ENCODE assay signal across 20 cellular contexts in genomic region chr2:23670245-23670592, GRCh38.
DNase-seq lines count a peak whose midpoint lies in the region; ATAC-seq lines count a peak whose summit lies in the region.
"Had no signal": no experiment of that assay in that cellular context is flagged by ENCODE, and none has a peak within 500 bp of the region (broad histone marks: within the 10 kb centered on the region; RNA-seq: fewer than 3 reads in every experiment).

No MANE protein-coding gene starts in this region.

- ATAC-seq in Right ventricle myocardium inferior (no peak), left ventricle myocardium superior (no peak), HG03354 (IDR thresholded peaks at IDR 0.05; ENCODE audit: poor library complexity, severe bottlenecking, unreplicated experiment) (no peak)
- ATAC-seq: Panc1; stimulated activated naive CD8-positive, alpha-beta T cell treated with anti-CD3 and anti-CD28 coated beads, Interleukin-15, Interleukin-2, amounts not matched to agents 100 U/mL and 50 U/mL, for 24 hours had no signal

- DNase-seq in Right ventricle myocardium inferior (ENCODE audit: missing footprints) (peak; percentile 68), left ventricle myocardium superior (no peak), DMS 273 treated with DMSO at 0.1 percent for 48 hours (lab: John Stamatoyannopoulos, UW) (no peak), posterior cingulate gyrus (no peak)
- DNase-seq in CD4-positive, alpha-beta memory T cell, result no peak
- DNase-seq: 8988T; activated CD4-positive, alpha-beta T cell treated with anti-CD3 and anti-CD28 coated beads, Interleukin-2, amount 50 U/mL, for 1 hour; activated T-cell treated with anti-CD3 and anti-CD28 coated beads, Interleukin-2, amount 50 U/mL, for 48 hours; cerebellar nuclear complex; Karpas-422; MV-4-11; stimulated activated naive CD8-positive, alpha-beta T cell treated with anti-CD3 and anti-CD28 coated beads, Interleukin-15, Interleukin-2, amounts not matched to agents 100 U/mL and 50 U/mL, for 24 hours had no signal

- no peak overlapping the region for H3K9ac ChIP-seq in rectal smooth muscle tissue (ENCODE audit: low read length)

- H3K4me3 ChIP-seq in esophagus (ENCODE audit: low read depth in 1 of 2, low read length in 2 of 2) (no peak overlapping the region), rectal smooth muscle tissue (ENCODE audit: low read length) (no peak overlapping the region)
- no peak overlapping the region for H3K4me3 ChIP-seq in CD4-positive, alpha-beta memory T cell (ENCODE audit: low read length in 2 of 2)
- H3K4me3 ChIP-seq: lung, transverse colon had no signal

- intact Hi-C loops in Right ventricle myocardium inferior (cut with DNase I) (no loop called here), left ventricle myocardium superior (cut with micrococcal nuclease) (no loop called here), posterior cingulate gyrus (cut with DNase I) (no loop called here)
- intact Hi-C loops in CD4-positive, alpha-beta memory T cell (cut with micrococcal nuclease), result no loop called here

- 46 to 59% methylated on average over 11 of the region's 11 CpGs for WGBS in esophagus, 2 donors

- no peak overlapping the region for H3K4me3 Mint-ChIP-seq in CD4-positive, alpha-beta memory T cell
- H3K4me3 Mint-ChIP-seq: WTC11 had no signal

- H3K27me3 Mint-ChIP-seq in CD4-positive, alpha-beta memory T cell, result peaks cover 2 to 5% of the 10 kb centered on the region in 2 donors

- no peaks in the 10 kb centered on the region for H3K36me3 Mint-ChIP-seq in CD4-positive, alpha-beta memory T cell
- H3K36me3 Mint-ChIP-seq: WTC11 had no signal

- CTCF ChIA-PET in CD4-positive, alpha-beta memory T cell (lab: Charles Lee; ENCODE audit: partially characterized antibody), result no interaction called here

- H3K9me3 ChIP-seq in esophagus (ENCODE audit: control insufficient read depth in 2 of 2, insufficient read depth in 1 of 2, low read depth in 1 of 2, low read length in 1 of 2), result peaks cover 0 to 4% of the 10 kb centered on the region in 2 donors
- no peaks in the 10 kb centered on the region for H3K9me3 ChIP-seq in CD4-positive, alpha-beta memory T cell (ENCODE audit: control insufficient read depth in 1 of 2, low read length in 2 of 2)
- H3K9me3 ChIP-seq: transverse colon had no signal

- H3K27ac Mint-ChIP-seq in CD4-positive, alpha-beta memory T cell, result no peak overlapping the region
- H3K27ac Mint-ChIP-seq: progenitor cell of endocrine pancreas, WTC11 had no signal

- peaks cover 0 to 2% (median 0%) of the 10 kb centered on the region in 4 donors for H3K4me1 Mint-ChIP-seq in CD4-positive, alpha-beta memory T cell

- H3K9me3 Mint-ChIP-seq in CD4-positive, alpha-beta memory T cell, result peaks cover 0 to 2% (median 0%) of the 10 kb centered on the region in 8 donors

- H3K27ac ChIP-seq in esophagus (ENCODE audit: low read depth in 2 of 2, low read length in 1 of 2), result peak overlapping the region; percentile 26 to 43
- H3K27ac ChIP-seq in rectal smooth muscle tissue (ENCODE audit: low read depth, low read length), result peak overlapping the region; percentile 56
- no peak overlapping the region for H3K27ac ChIP-seq in CD4-positive, alpha-beta memory T cell (ENCODE audit: low read depth, low read length)

- H3K27me3 ChIP-seq in esophagus (ENCODE audit: control insufficient read depth in 1 of 2, insufficient read depth in 2 of 2, low read length in 2 of 2), result no peaks in the 10 kb centered on the region
- H3K27me3 ChIP-seq in rectal smooth muscle tissue (ENCODE audit: control insufficient read depth, insufficient read depth, low read length), result no peaks in the 10 kb centered on the region
- no peaks in the 10 kb centered on the region for H3K27me3 ChIP-seq in CD4-positive, alpha-beta memory T cell (ENCODE audit: insufficient read depth, low read length)
- H3K27me3 ChIP-seq: transverse colon had no signal

- POLR2A ChIA-PET in CD4-positive, alpha-beta memory T cell (lab: Charles Lee; ENCODE audit: partially characterized antibody), result no interaction called here

- H3K4me1 ChIP-seq in esophagus (ENCODE audit: control insufficient read depth in 2 of 2, insufficient read depth in 2 of 2, low read length in 1 of 2) (peaks cover 7 to 21% of the 10 kb centered on the region in 2 donors), rectal smooth muscle tissue (ENCODE audit: control insufficient read depth, insufficient read depth, low read length) (peaks cover 17% of the 10 kb centered on the region)
- no peaks in the 10 kb centered on the region for H3K4me1 ChIP-seq in CD4-positive, alpha-beta memory T cell (ENCODE audit: insufficient read depth, low read length)

- H3K36me3 ChIP-seq in esophagus (ENCODE audit: control insufficient read depth in 2 of 2, insufficient read depth in 2 of 2, low read length in 1 of 2) (no peaks in the 10 kb centered on the region), rectal smooth muscle tissue (ENCODE audit: control insufficient read depth, insufficient read depth, low read length) (no peaks in the 10 kb centered on the region)
- no peaks in the 10 kb centered on the region for H3K36me3 ChIP-seq in CD4-positive, alpha-beta memory T cell (ENCODE audit: insufficient read depth, low read length)
- H3K36me3 ChIP-seq: transverse colon had no signal
